In the genomic region with DNA sequence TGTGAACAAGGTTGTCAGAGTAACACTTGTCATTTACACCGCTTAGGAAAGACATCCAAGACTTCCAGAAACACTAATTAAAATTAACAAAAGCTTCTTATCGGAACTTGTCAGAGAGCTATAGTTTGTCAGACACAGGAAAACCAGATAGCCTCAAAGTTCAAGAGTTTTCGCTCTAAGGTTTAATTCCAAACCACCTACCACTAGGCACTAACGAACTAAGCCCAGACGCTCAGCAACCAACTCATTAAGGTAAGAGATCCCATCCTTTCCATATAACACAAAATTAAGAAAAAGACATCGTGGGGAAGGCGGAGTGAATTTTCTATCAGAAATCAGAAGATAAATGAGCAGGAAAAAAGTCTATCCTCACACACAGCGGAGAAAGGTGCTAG, we compare ENCODE assay signal across 8 cellular contexts. TPM values are rescaled to one million over a fixed set of nuclear protein-coding genes. Genes with fewer than 3 reads are reported as not detected.
A peak's percentile ranks its signal among the peaks of the same experiment; 100 is the strongest.
DNase-seq lines count a peak whose midpoint lies in the region; ATAC-seq and TF ChIP-seq lines count a peak whose summit lies in the region.

No MANE protein-coding gene starts in this region.

- H3K4me1 Mint-ChIP-seq in T-helper 17 cell, result peaks cover 27% of the 10 kb centered on the region

- H3K36me3 Mint-ChIP-seq in T-helper 17 cell (ENCODE audit: low read depth), result peaks cover 8% of the 10 kb centered on the region

- H3K4me3 ChIP-seq in cardiac muscle cell, result peak overlapping the region; percentile 86
- peak overlapping the region; percentile 76 for H3K4me3 ChIP-seq in rectal smooth muscle tissue (ENCODE audit: low read length)

- H3K9me3 ChIP-seq in cardiac muscle cell (ENCODE audit: low read depth) (no peaks in the 10 kb centered on the region), T-helper 17 cell (ENCODE audit: control insufficient read depth, low read length, poor library complexity, severe bottlenecking) (no peaks in the 10 kb centered on the region)

- DNase-seq in cardiac muscle cell (ENCODE audit: low read depth in 1 of 2, low spot score in 1 of 2), result no peak
- DNase-seq in Right ventricle myocardium inferior (ENCODE audit: missing footprints), result no peak
- no peak for DNase-seq in T-helper 17 cell
- peak in 1 of 2 donors; percentile 22 for DNase-seq in foreskin keratinocyte
- DNase-seq in activated CD4-positive, CD25-positive, alpha-beta regulatory T cell treated with anti-CD3 and anti-CD28 coated beads, Interleukin-2, amount 50 U/mL, for 72 hours, result no peak

- H3K27me3 ChIP-seq in cardiac muscle cell (no peaks in the 10 kb centered on the region), foreskin keratinocyte (no peaks in the 10 kb centered on the region), rectal smooth muscle tissue (ENCODE audit: control insufficient read depth, insufficient read depth, low read length) (no peaks in the 10 kb centered on the region)

- peak overlapping the region; percentile 99 for H3K27ac Mint-ChIP-seq in T-helper 17 cell

- H3K27ac ChIP-seq in cardiac muscle cell (peak overlapping the region; percentile 63), foreskin keratinocyte (peak overlapping the region; percentile 52), rectal smooth muscle tissue (ENCODE audit: low read depth, low read length) (peak overlapping the region; percentile 7)

- ATAC-seq in Right ventricle myocardium inferior (no peak), HG02885 (IDR thresholded peaks at IDR 0.05; ENCODE audit: poor library complexity, unreplicated experiment) (peak; percentile 14), T-helper 17 cell (peak; percentile 22), foreskin keratinocyte (peak; percentile 8), GM19328 (IDR thresholded peaks at IDR 0.05; ENCODE audit: unreplicated experiment) (no peak)

- no peaks in the 10 kb centered on the region for H3K36me3 ChIP-seq in cardiac muscle cell
- no peaks in the 10 kb centered on the region for H3K36me3 ChIP-seq in rectal smooth muscle tissue (ENCODE audit: control insufficient read depth, insufficient read depth, low read length)

- H3K27me3 Mint-ChIP-seq in T-helper 17 cell, result no peaks in the 10 kb centered on the region

- intact Hi-C loops in Right ventricle myocardium inferior (cut with DNase I), result no loop called here

- peak overlapping the region; percentile 59 for H3K9ac ChIP-seq in rectal smooth muscle tissue (ENCODE audit: low read length)

- H3K4me1 ChIP-seq in cardiac muscle cell (ENCODE audit: low read depth) (peaks cover 10% of the 10 kb centered on the region), foreskin keratinocyte (no peaks in the 10 kb centered on the region), rectal smooth muscle tissue (ENCODE audit: control insufficient read depth, insufficient read depth, low read length) (peaks cover 2% of the 10 kb centered on the region)

- peak overlapping the region; percentile 99 for H3K4me3 Mint-ChIP-seq in T-helper 17 cell

- TF ChIP-seq CTCF in cardiac muscle cell (IDR thresholded peaks at IDR 0.05; ENCODE audit: low read depth, low read length) (no peak), foreskin keratinocyte (conservative IDR thresholded peaks at IDR 0.05) (no peak)

RNA-seq across cellular contexts. Expression of a gene that starts 0.4 kb away (rescaled TPM):
- total RNA-seq in cardiac muscle cell, result 35.5 and 110 TPM in 2 replicates
- polyA plus RNA-seq in cardiac muscle cell, result 113 and 140 TPM in 2 replicates
- 26.5 TPM for total RNA-seq in Right ventricle myocardium inferior
- total RNA-seq in T-helper 17 cell, result 10 to 100 TPM; 10.3 TPM
- 18.8 and 20.9 TPM in 2 replicates for total RNA-seq in foreskin keratinocyte
- polyA plus RNA-seq in foreskin keratinocyte, result 25.1 and 45.7 TPM in 2 replicates

RNA-seq across cellular contexts. Expression of a gene that starts 0.6 kb away (rescaled TPM):
- 22.1 and 28.7 TPM in 2 replicates for total RNA-seq in cardiac muscle cell
- polyA plus RNA-seq in cardiac muscle cell, result 16.6 and 28.5 TPM in 2 replicates
- 16.0 TPM for total RNA-seq in Right ventricle myocardium inferior
- 10 to 100 TPM; 17.4 to 17.8 TPM for total RNA-seq in T-helper 17 cell
- 16.6 and 17.4 TPM in 2 replicates for total RNA-seq in foreskin keratinocyte
- polyA plus RNA-seq in foreskin keratinocyte, result 14.7 and 15.9 TPM in 2 replicates

Comparison
In these comparisons a context has a peak if more than half of its experiments do, and no peak if none do; other contexts are left out.
1. H3K27ac ChIP-seq: peak in every context shown above with its lines; median percentile 63 in cardiac muscle cell; 52 in foreskin keratinocyte; 7 in rectal smooth muscle tissue.
2. ATAC-seq: peak in HG02885 (single experiment), T-helper 17 cell (single experiment) and foreskin keratinocyte (single experiment); none in Right ventricle myocardium inferior (single experiment) and GM19328 (single experiment).